In the genomic region with DNA sequence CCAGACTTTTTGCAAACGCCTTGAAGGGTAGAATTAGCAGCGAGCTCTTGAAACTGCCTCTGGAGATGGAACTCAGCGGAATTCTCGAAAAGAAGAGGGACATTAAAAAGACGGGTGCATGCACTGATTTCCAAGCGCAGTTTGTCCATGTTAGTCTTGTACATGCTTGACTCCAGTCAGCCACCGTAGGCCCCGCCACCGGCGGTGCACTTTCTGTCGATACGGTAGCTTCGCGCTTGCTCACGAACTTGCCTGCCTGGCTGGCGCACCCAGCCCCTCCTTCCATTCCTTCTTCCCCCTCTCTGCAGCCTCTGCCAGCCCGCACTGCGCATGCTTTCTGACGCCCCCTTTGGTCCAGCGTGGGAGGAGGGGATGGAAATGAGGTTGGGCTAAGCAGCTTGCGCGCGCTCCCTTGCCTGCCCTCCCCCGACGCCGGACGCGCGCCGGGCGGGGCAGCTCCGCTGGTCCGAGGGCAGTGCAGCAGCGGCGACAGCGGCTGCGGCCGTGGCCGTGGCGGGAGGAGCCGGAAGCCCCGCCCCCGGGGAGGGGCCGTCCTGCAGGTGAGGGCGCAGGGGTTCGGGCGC, we compare ENCODE assay signal across 1 cellular context.
TF ChIP-seq lines count a peak whose summit lies in the region.

A gene with protein sequence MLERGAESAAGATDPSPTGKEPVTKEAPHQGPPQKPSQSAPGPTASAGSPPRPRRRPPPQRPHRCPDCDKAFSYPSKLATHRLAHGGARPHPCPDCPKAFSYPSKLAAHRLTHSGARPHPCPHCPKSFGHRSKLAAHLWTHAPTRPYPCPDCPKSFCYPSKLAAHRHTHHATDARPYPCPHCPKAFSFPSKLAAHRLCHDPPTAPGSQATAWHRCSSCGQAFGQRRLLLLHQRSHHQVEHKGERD (plus strand): TSS at position 227 of the 584 bp plus-strand sequence. CDS start 1,235 bp downstream, outside the sequence.

TF ChIP-seq in K562, 482 proteins besides CTCF, POLR2A, EP300 and RAD21 (continued from another document and continues in another):
- TF ChIP-seq NR2C2 (CRISPR knock-in tag; IDR thresholded peaks at IDR 0.05) = 0 out of 2 replicates have a peak, but pooled peaks have one; percentile 38
- no peak for TF ChIP-seq NR2C2 (tag; IDR thresholded peaks at IDR 0.05)
- TF ChIP-seq, protein P1, sequence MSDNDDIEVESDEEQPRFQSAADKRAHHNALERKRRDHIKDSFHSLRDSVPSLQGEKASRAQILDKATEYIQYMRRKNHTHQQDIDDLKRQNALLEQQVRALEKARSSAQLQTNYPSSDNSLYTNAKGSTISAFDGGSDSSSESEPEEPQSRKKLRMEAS (CRISPR knock-in tag; IDR thresholded peaks at IDR 0.05) = peak; percentile 18; the same call in 1 of the 2 replicates
- peak in 1 of 2 experiments; percentile 59; a peak in 1 of 4 replicates for TF ChIP-seq TRIM24 (IDR thresholded peaks at IDR 0.05)
- TF ChIP-seq PHF8 (IDR thresholded peaks at IDR 0.05; ENCODE audit: borderline replicate concordance, low read length) = peak; percentile 66; the same call in 1 of the 2 replicates
- no peak for TF ChIP-seq PPARD (CRISPR knock-in tag; IDR thresholded peaks at IDR 0.05)
- TF ChIP-seq MEIS2 (IDR thresholded peaks at IDR 0.05; ENCODE audit: partially characterized antibody) = peak; percentile 58
- peak; percentile 73 for TF ChIP-seq POLR2G (IDR thresholded peaks at IDR 0.05; ENCODE audit: low read depth, low read length)
- no peak for TF ChIP-seq ZNF384 (IDR thresholded peaks at IDR 0.05; ENCODE audit: low read depth, low read length)
- TF ChIP-seq TOE1 (IDR thresholded peaks at IDR 0.05; ENCODE audit: borderline replicate concordance) = peak; percentile 86
- no peak for TF ChIP-seq TOE1 (CRISPR knock-in tag; IDR thresholded peaks at IDR 0.05; ENCODE audit: borderline replicate concordance, low read depth)
- TF ChIP-seq MAFG (tag; conservative IDR thresholded peaks at IDR 0.05) = no peak
- TF ChIP-seq, protein P2, sequence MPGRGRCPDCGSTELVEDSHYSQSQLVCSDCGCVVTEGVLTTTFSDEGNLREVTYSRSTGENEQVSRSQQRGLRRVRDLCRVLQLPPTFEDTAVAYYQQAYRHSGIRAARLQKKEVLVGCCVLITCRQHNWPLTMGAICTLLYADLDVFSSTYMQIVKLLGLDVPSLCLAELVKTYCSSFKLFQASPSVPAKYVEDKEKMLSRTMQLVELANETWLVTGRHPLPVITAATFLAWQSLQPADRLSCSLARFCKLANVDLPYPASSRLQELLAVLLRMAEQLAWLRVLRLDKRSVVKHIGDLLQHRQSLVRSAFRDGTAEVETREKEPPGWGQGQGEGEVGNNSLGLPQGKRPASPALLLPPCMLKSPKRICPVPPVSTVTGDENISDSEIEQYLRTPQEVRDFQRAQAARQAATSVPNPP (IDR thresholded peaks at IDR 0.05; ENCODE audit: borderline replicate concordance, insufficient read depth, insufficient read length) = no peak
- no peak for TF ChIP-seq HLTF (IDR thresholded peaks at IDR 0.05)
- TF ChIP-seq NBN (IDR thresholded peaks at IDR 0.05; ENCODE audit: low read depth) = no peak; the same call in 1 of the 2 replicates
- 0 out of 2 replicates have a peak, but pooled peaks have one; percentile 20 for TF ChIP-seq JUND (IDR thresholded peaks at IDR 0.05; ENCODE audit: borderline replicate concordance, low read depth, low read length)
- TF ChIP-seq JUND (tag; IDR thresholded peaks at IDR 0.05; ENCODE audit: borderline replicate concordance, low read depth, low read length) = no peak
- TF ChIP-seq FIP1L1 (IDR thresholded peaks at IDR 0.05; ENCODE audit: low read depth, low read length, poor library complexity, severe bottlenecking) = peak; percentile 82
- TF ChIP-seq, protein P3, sequence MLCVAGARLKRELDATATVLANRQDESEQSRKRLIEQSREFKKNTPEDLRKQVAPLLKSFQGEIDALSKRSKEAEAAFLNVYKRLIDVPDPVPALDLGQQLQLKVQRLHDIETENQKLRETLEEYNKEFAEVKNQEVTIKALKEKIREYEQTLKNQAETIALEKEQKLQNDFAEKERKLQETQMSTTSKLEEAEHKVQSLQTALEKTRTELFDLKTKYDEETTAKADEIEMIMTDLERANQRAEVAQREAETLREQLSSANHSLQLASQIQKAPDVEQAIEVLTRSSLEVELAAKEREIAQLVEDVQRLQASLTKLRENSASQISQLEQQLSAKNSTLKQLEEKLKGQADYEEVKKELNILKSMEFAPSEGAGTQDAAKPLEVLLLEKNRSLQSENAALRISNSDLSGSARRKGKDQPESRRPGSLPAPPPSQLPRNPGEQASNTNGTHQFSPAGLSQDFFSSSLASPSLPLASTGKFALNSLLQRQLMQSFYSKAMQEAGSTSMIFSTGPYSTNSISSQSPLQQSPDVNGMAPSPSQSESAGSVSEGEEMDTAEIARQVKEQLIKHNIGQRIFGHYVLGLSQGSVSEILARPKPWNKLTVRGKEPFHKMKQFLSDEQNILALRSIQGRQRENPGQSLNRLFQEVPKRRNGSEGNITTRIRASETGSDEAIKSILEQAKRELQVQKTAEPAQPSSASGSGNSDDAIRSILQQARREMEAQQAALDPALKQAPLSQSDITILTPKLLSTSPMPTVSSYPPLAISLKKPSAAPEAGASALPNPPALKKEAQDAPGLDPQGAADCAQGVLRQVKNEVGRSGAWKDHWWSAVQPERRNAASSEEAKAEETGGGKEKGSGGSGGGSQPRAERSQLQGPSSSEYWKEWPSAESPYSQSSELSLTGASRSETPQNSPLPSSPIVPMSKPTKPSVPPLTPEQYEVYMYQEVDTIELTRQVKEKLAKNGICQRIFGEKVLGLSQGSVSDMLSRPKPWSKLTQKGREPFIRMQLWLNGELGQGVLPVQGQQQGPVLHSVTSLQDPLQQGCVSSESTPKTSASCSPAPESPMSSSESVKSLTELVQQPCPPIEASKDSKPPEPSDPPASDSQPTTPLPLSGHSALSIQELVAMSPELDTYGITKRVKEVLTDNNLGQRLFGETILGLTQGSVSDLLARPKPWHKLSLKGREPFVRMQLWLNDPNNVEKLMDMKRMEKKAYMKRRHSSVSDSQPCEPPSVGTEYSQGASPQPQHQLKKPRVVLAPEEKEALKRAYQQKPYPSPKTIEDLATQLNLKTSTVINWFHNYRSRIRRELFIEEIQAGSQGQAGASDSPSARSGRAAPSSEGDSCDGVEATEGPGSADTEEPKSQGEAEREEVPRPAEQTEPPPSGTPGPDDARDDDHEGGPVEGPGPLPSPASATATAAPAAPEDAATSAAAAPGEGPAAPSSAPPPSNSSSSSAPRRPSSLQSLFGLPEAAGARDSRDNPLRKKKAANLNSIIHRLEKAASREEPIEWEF (CRISPR knock-in tag; IDR thresholded peaks at IDR 0.05) = no peak
- TF ChIP-seq CTBP1 (IDR thresholded peaks at IDR 0.05; ENCODE audit: borderline replicate concordance) = peak; percentile 94
- TF ChIP-seq, protein P4, sequence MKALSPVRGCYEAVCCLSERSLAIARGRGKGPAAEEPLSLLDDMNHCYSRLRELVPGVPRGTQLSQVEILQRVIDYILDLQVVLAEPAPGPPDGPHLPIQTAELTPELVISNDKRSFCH (CRISPR knock-in tag; IDR thresholded peaks at IDR 0.05) = no peak
- TF ChIP-seq, protein P4 (tag; IDR thresholded peaks at IDR 0.05) = peak; percentile 51
- TF ChIP-seq ZBTB17 (CRISPR knock-in tag; IDR thresholded peaks at IDR 0.05) = no peak
- TF ChIP-seq, protein P5, sequence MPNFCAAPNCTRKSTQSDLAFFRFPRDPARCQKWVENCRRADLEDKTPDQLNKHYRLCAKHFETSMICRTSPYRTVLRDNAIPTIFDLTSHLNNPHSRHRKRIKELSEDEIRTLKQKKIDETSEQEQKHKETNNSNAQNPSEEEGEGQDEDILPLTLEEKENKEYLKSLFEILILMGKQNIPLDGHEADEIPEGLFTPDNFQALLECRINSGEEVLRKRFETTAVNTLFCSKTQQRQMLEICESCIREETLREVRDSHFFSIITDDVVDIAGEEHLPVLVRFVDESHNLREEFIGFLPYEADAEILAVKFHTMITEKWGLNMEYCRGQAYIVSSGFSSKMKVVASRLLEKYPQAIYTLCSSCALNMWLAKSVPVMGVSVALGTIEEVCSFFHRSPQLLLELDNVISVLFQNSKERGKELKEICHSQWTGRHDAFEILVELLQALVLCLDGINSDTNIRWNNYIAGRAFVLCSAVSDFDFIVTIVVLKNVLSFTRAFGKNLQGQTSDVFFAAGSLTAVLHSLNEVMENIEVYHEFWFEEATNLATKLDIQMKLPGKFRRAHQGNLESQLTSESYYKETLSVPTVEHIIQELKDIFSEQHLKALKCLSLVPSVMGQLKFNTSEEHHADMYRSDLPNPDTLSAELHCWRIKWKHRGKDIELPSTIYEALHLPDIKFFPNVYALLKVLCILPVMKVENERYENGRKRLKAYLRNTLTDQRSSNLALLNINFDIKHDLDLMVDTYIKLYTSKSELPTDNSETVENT (CRISPR knock-in tag; IDR thresholded peaks at IDR 0.05) = 0 out of 2 replicates have a peak, but pooled peaks have one; percentile 32
- no peak for TF ChIP-seq HIVEP1 (CRISPR knock-in tag; IDR thresholded peaks at IDR 0.05)
- TF ChIP-seq ZKSCAN1 (IDR thresholded peaks at IDR 0.05; ENCODE audit: low read depth, low read length) = no peak
- TF ChIP-seq MYC (IDR thresholded peaks at IDR 0.05; ENCODE audit: low read depth, low read length) = peak; percentile 50; the same call in 1 of the 2 replicates
- no peak for TF ChIP-seq MYC (CRISPR knock-in tag; IDR thresholded peaks at IDR 0.05; ENCODE audit: borderline replicate concordance, low read depth)
- no peak for TF ChIP-seq ZNF507 (tag; conservative IDR thresholded peaks at IDR 0.05)
- no peak for TF ChIP-seq NR3C1 (CRISPR knock-in tag; IDR thresholded peaks at IDR 0.05)
- TF ChIP-seq KLF10 (CRISPR knock-in tag; IDR thresholded peaks at IDR 0.05) = no peak
- peak; percentile 54; the same call in 1 of the 2 replicates for TF ChIP-seq MYNN (IDR thresholded peaks at IDR 0.05)
- no peak for TF ChIP-seq MYNN (CRISPR knock-in tag; IDR thresholded peaks at IDR 0.05)
- TF ChIP-seq, protein P6, sequence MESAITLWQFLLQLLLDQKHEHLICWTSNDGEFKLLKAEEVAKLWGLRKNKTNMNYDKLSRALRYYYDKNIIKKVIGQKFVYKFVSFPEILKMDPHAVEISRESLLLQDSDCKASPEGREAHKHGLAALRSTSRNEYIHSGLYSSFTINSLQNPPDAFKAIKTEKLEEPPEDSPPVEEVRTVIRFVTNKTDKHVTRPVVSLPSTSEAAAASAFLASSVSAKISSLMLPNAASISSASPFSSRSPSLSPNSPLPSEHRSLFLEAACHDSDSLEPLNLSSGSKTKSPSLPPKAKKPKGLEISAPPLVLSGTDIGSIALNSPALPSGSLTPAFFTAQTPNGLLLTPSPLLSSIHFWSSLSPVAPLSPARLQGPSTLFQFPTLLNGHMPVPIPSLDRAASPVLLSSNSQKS (CRISPR knock-in tag; IDR thresholded peaks at IDR 0.05) = no peak
- no peak for TF ChIP-seq NFIX (CRISPR knock-in tag; IDR thresholded peaks at IDR 0.05; ENCODE audit: low read depth)
- no peak for TF ChIP-seq ZNF175 (CRISPR knock-in tag; IDR thresholded peaks at IDR 0.05; ENCODE audit: low read depth)
- TF ChIP-seq RBFOX2 (IDR thresholded peaks at IDR 0.05; ENCODE audit: low read depth, low read length) = peak; percentile 47
- TF ChIP-seq MTA3 (IDR thresholded peaks at IDR 0.05; ENCODE audit: borderline replicate concordance) = peak; percentile 98
- TF ChIP-seq PTTG1 (tag; IDR thresholded peaks at IDR 0.05; ENCODE audit: low read depth) = no peak
- TF ChIP-seq RNF2 (IDR thresholded peaks at IDR 0.05) = peak; percentile 48; the same call in 1 of the 2 replicates
- TF ChIP-seq, protein P7, sequence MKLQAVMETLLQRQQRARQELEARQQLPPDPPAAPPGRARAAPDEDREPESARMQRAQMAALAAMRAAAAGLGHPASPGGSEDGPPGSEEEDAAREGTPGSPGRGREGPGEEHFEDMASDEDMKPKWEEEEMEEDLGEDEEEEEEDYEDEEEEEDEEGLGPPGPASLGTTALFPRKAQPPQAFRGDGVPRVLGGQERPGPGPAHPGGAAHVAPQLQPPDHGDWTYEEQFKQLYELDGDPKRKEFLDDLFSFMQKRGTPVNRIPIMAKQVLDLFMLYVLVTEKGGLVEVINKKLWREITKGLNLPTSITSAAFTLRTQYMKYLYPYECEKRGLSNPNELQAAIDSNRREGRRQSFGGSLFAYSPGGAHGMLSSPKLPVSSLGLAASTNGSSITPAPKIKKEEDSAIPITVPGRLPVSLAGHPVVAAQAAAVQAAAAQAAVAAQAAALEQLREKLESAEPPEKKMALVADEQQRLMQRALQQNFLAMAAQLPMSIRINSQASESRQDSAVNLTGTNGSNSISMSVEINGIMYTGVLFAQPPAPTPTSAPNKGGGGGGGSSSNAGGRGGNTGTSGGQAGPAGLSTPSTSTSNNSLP (IDR thresholded peaks at IDR 0.05; ENCODE audit: borderline replicate concordance, low read depth, low read length) = no peak
- TF ChIP-seq PML (IDR thresholded peaks at IDR 0.05; ENCODE audit: low read length) = peak; percentile 15; the same call in 1 of the 2 replicates
- no peak for TF ChIP-seq HNRNPL (IDR thresholded peaks at IDR 0.05; ENCODE audit: low read depth, low read length)
- TF ChIP-seq MCM3 (IDR thresholded peaks at IDR 0.05) = no peak
- TF ChIP-seq SMARCB1 (IDR thresholded peaks at IDR 0.05; ENCODE audit: insufficient read length, low read depth) = no peak
- TF ChIP-seq, protein P8, sequence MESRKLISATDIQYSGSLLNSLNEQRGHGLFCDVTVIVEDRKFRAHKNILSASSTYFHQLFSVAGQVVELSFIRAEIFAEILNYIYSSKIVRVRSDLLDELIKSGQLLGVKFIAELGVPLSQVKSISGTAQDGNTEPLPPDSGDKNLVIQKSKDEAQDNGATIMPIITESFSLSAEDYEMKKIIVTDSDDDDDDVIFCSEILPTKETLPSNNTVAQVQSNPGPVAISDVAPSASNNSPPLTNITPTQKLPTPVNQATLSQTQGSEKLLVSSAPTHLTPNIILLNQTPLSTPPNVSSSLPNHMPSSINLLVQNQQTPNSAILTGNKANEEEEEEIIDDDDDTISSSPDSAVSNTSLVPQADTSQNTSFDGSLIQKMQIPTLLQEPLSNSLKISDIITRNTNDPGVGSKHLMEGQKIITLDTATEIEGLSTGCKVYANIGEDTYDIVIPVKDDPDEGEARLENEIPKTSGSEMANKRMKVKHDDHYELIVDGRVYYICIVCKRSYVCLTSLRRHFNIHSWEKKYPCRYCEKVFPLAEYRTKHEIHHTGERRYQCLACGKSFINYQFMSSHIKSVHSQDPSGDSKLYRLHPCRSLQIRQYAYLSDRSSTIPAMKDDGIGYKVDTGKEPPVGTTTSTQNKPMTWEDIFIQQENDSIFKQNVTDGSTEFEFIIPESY (CRISPR knock-in tag; IDR thresholded peaks at IDR 0.05) = 0 out of 2 replicates have a peak, but pooled peaks have one; percentile 41
- TF ChIP-seq ZSCAN29 (IDR thresholded peaks at IDR 0.05) = no peak
- no peak for TF ChIP-seq GATAD2A (IDR thresholded peaks at IDR 0.05)
- TF ChIP-seq FOXJ2 (tag; IDR thresholded peaks at IDR 0.05) = no peak
- no peak for TF ChIP-seq RBM25 (IDR thresholded peaks at IDR 0.05; ENCODE audit: low read depth, low read length, severe bottlenecking)
- no peak for TF ChIP-seq CBFA2T2 (conservative IDR thresholded peaks at IDR 0.05)
- TF ChIP-seq HDAC2 (IDR thresholded peaks at IDR 0.05) = peak; percentile 67
- no peak for TF ChIP-seq NCOR1 (IDR thresholded peaks at IDR 0.05)
- TF ChIP-seq PHF21A (IDR thresholded peaks at IDR 0.05; ENCODE audit: borderline replicate concordance, low read depth) = peak; percentile 86
- peak; percentile 81; the same call in 1 of the 2 replicates for TF ChIP-seq TARDBP (IDR thresholded peaks at IDR 0.05)
- TF ChIP-seq NFE2L1 (tag; IDR thresholded peaks at IDR 0.05; ENCODE audit: borderline replicate concordance, low read depth) = no peak
- TF ChIP-seq NONO (IDR thresholded peaks at IDR 0.05; ENCODE audit: low read depth in 2 of 2, low read length in 1 of 2) = peak in 1 of 2 experiments; percentile 86; a peak in 2 of 4 replicates
